In the genomic region with DNA sequence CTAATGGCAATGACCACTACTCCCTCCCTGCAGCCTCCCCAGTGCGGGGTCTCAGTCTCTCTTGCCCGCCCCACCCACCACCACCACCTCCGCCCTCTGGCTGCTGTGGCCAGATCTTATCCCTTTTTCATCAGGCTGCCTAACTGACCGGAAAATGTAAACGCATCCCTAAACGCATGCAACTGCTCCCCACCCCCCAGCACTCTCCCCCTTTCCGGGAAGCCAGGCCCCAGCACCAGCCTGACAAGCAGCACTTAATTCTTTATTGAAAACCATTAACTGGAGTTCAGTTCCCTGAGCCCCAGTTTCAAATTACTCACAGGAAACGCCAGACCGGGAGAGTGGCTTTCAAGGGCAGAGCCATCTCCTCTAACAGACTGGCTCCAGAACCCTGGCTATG, we compare ENCODE assay signal across 15 cellular contexts.
DNase-seq lines count a peak whose midpoint lies in the region; ATAC-seq lines count a peak whose summit lies in the region.
"Had no signal": no experiment of that assay in that cellular context is flagged by ENCODE, and none has a peak within 500 bp of the region (broad histone marks: within the 10 kb centered on the region; RNA-seq: fewer than 3 reads in every experiment).

No MANE protein-coding gene starts in this region.

- peak; percentile 86 for DNase-seq in DMS79 (lab: John Stamatoyannopoulos, UW)
- peak; percentile 48 for DNase-seq in NCI-H187 treated with DMSO at 0.1 percent for 48 hours (lab: John Stamatoyannopoulos, UW)
- DNase-seq in NCI-H748 treated with DMSO at 0.1 percent for 48 hours (lab: John Stamatoyannopoulos, UW) = peak; percentile 84
- DNase-seq in iPS-NIHi7 (ENCODE audit: extremely low spot score) = peak; percentile 29
- DNase-seq in NCI-H1048 (lab: John Stamatoyannopoulos, UW) = no peak
- no peak for DNase-seq in UCSD-AML1 (lab: John Stamatoyannopoulos, UW; ENCODE audit: unreplicated experiment)
- DNase-seq in NAMALWA (ENCODE audit: low spot score) = no peak
- DNase-seq: activated CD4-positive, alpha-beta T cell treated with anti-CD3 and anti-CD28 coated beads, Interleukin-2, amount 10 ng/mL, durations not matched to agents 24 days and 14 days; AML-193; DND-41; IMR-90; NCI-H1930; RPMI8226; T-helper 2 cell had no signal

- ATAC-seq in HG03432 (IDR thresholded peaks at IDR 0.05; ENCODE audit: unreplicated experiment) = no peak

Comparison
In these comparisons a context has a peak if more than half of its experiments do, and no peak if none do; other contexts are left out.
1. DNase-seq: peak in DMS79 (single experiment), NCI-H187 treated with DMSO at 0.1 percent for 48 hours (single experiment), NCI-H748 treated with DMSO at 0.1 percent for 48 hours (single experiment) and iPS-NIHi7 (single experiment); none in NCI-H1048 (single experiment), UCSD-AML1 (single experiment) and NAMALWA (single experiment).